ENCODE assay signal across 9 cellular contexts in genomic region chr16:14486520-14487303, GRCh38.
DNase-seq lines count a peak whose midpoint lies in the region; ATAC-seq, FAIRE-seq and TF ChIP-seq lines count a peak whose summit lies in the region.
"Had no signal": no experiment of that assay in that cellular context is flagged by ENCODE, and none has a peak within 500 bp of the region (broad histone marks: within the 10 kb centered on the region; RNA-seq: fewer than 3 reads in every experiment).

No MANE protein-coding gene starts in this region.

- no peak for ATAC-seq in GM18861 (IDR thresholded peaks at IDR 0.05; ENCODE audit: unreplicated experiment)
- no peak for ATAC-seq in GM21825 (IDR thresholded peaks at IDR 0.05; ENCODE audit: unreplicated experiment)

- no peaks in the 10 kb centered on the region for H3K27me3 Mint-ChIP-seq in chondrocyte (ENCODE audit: low read depth)

- H3K9me3 ChIP-seq in keratinocyte (ENCODE audit: control insufficient read depth, low read depth, low read length) (no peaks in the 10 kb centered on the region), stomach smooth muscle (ENCODE audit: control insufficient read depth in 2 of 2, low read length in 2 of 2) (no peaks in the 10 kb centered on the region)

- TF ChIP-seq CTCF in chondrocyte (IDR thresholded peaks at IDR 0.05) = no peak
- TF ChIP-seq CTCF in keratinocyte (optimal IDR thresholded peaks at IDR 0.05 in 1 of 3, IDR thresholded peaks at IDR 0.05 in 1 of 3, conservative IDR thresholded peaks at IDR 0.05 in 1 of 3; ENCODE audit: extremely low read depth in 1 of 3, insufficient read depth in 2 of 3, low read length in 3 of 3) = no peak

- peak overlapping the region; percentile 79 for H3K4me2 ChIP-seq in keratinocyte (ENCODE audit: control insufficient read depth, extremely low read depth, insufficient read depth, low read depth, low read length)

- peaks cover 5% of the 10 kb centered on the region for H3K36me3 Mint-ChIP-seq in chondrocyte (ENCODE audit: low read depth)

- peaks cover 2% of the 10 kb centered on the region for H3K79me2 ChIP-seq in keratinocyte (ENCODE audit: control insufficient read depth, insufficient read depth, low read length)

- H3K4me1 ChIP-seq in keratinocyte (ENCODE audit: control insufficient read depth, extremely low read depth, insufficient read depth, low read length) (peaks cover 25% of the 10 kb centered on the region), stomach smooth muscle (ENCODE audit: control insufficient read depth, insufficient read depth, low read length) (peaks cover 13% of the 10 kb centered on the region)

- H3K27me3 ChIP-seq in keratinocyte (ENCODE audit: control insufficient read depth, extremely low read depth, insufficient read depth, low read length) (no peaks in the 10 kb centered on the region), stomach smooth muscle (ENCODE audit: control insufficient read depth in 1 of 2, insufficient read depth in 2 of 2, low read length in 2 of 2) (no peaks in the 10 kb centered on the region)

- peak overlapping the region; percentile 66 for H3K27ac ChIP-seq in keratinocyte (ENCODE audit: control insufficient read depth, insufficient read depth, low read length)
- H3K27ac ChIP-seq in stomach smooth muscle (ENCODE audit: low read length) = peak overlapping the region; percentile 62
- H3K27ac ChIP-seq: HL-60 had no signal

- H3K9ac ChIP-seq in keratinocyte (ENCODE audit: control insufficient read depth, extremely low read depth, insufficient read depth, low read length) (peak overlapping the region; percentile 67), stomach smooth muscle (ENCODE audit: low read length in 2 of 2) (peak overlapping the region; percentile 42 to 54)

- H3K27ac Mint-ChIP-seq in chondrocyte (ENCODE audit: unreplicated experiment) = peak overlapping the region; percentile 90

- no peaks in the 10 kb centered on the region for H3K9me1 ChIP-seq in keratinocyte (ENCODE audit: control insufficient read depth, extremely low read depth, insufficient read depth, low read length)

- H2AFZ ChIP-seq in keratinocyte (ENCODE audit: control insufficient read depth, low read length) = peak overlapping the region; percentile 49

- H3K4me1 Mint-ChIP-seq in chondrocyte (ENCODE audit: low read depth) = peaks cover 41% of the 10 kb centered on the region

- H3K4me3 Mint-ChIP-seq in chondrocyte (ENCODE audit: unreplicated experiment) = peak overlapping the region; percentile 70

- H3K9me3 Mint-ChIP-seq in chondrocyte (ENCODE audit: low read depth) = no peaks in the 10 kb centered on the region

- no peaks in the 10 kb centered on the region for H4K20me1 ChIP-seq in keratinocyte (ENCODE audit: control insufficient read depth, extremely low read depth, insufficient read depth, low read length)

- peak; percentile 100 for FAIRE-seq in keratinocyte (lab: Jason Lieb, UNC)

- H3K4me3 ChIP-seq in keratinocyte (ENCODE audit: control insufficient read depth in 2 of 3, extremely low read depth in 1 of 3, insufficient read depth in 2 of 3, low read depth in 1 of 3, low read length in 3 of 3) (peak overlapping the region; percentile 13 to 41 (median 37)), stomach smooth muscle (ENCODE audit: low read length in 2 of 2) (peak overlapping the region; percentile 68 to 74)

- peaks cover 5 to 6% of the 10 kb centered on the region in 2 experiments for H3K36me3 ChIP-seq in keratinocyte (ENCODE audit: control insufficient read depth in 2 of 2, extremely low read depth in 1 of 2, insufficient read depth in 2 of 2, low read length in 2 of 2)
- peaks cover 0 to 4% of the 10 kb centered on the region in 2 donors for H3K36me3 ChIP-seq in stomach smooth muscle (ENCODE audit: control insufficient read depth in 2 of 2, insufficient read depth in 2 of 2, low read length in 2 of 2)

- dilution Hi-C loops in keratinocyte (cut with MboI; ENCODE audit: extremely low pct_ligation_motif_present, low sequenced_read_pairs) = no loop called here

- DNase-seq in EL (peak; percentile 95), NCI-H510A (lab: John Stamatoyannopoulos, UW) (peak; percentile 13), chondrocyte (ENCODE audit: low spot score) (no peak), keratinocyte (ENCODE audit: low read depth, low spot score) (peak; percentile 53)
- DNase-seq in activated effector memory CD4-positive, alpha-beta T cell treated with anti-CD3 and anti-CD28 coated beads, Interleukin-2, amount 50 U/mL, for 16 hours = no peak

Comparison
In these comparisons a context has a peak if more than half of its experiments do, and no peak if none do; other contexts are left out.
1. DNase-seq: peak in EL (single experiment), NCI-H510A (single experiment) and keratinocyte (single experiment); none in chondrocyte (single experiment) and activated effector memory CD4-positive, alpha-beta T cell treated with anti-CD3 and anti-CD28 coated beads, Interleukin-2, amount 50 U/mL, for 16 hours (single experiment).